ENCODE assay signal across 1 cellular context in the genomic region with DNA sequence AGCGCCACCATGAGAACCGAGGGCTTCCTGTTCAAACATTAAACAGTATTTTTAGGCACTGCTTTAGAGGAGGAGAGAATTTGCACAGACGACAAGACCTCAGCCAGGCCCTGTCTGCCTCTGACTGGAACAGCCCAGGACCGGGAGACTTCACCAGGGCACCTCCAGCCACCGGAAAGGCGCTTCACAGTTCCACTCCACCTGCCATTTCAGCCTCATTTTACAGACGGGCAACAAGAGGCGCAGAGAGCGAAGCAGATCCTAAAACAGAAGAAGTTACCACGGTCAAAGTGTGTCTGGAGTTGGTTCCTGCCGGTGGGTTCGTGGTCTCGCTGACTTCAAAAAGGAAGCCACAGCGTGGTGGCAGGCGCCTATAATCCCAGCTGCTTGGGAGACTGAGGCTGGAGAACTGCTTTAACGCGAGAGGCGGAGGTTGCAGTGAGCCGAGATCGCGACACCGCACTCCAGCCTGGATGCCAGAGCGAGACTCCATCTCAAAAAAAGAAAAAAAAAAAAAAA.
TF ChIP-seq lines count a peak whose summit lies in the region.

No MANE protein-coding gene starts in this region.

TF ChIP-seq in GM23338, 12 proteins besides CTCF, POLR2A, EP300 and RAD21 (continued from another document):
- TF ChIP-seq, protein P1, sequence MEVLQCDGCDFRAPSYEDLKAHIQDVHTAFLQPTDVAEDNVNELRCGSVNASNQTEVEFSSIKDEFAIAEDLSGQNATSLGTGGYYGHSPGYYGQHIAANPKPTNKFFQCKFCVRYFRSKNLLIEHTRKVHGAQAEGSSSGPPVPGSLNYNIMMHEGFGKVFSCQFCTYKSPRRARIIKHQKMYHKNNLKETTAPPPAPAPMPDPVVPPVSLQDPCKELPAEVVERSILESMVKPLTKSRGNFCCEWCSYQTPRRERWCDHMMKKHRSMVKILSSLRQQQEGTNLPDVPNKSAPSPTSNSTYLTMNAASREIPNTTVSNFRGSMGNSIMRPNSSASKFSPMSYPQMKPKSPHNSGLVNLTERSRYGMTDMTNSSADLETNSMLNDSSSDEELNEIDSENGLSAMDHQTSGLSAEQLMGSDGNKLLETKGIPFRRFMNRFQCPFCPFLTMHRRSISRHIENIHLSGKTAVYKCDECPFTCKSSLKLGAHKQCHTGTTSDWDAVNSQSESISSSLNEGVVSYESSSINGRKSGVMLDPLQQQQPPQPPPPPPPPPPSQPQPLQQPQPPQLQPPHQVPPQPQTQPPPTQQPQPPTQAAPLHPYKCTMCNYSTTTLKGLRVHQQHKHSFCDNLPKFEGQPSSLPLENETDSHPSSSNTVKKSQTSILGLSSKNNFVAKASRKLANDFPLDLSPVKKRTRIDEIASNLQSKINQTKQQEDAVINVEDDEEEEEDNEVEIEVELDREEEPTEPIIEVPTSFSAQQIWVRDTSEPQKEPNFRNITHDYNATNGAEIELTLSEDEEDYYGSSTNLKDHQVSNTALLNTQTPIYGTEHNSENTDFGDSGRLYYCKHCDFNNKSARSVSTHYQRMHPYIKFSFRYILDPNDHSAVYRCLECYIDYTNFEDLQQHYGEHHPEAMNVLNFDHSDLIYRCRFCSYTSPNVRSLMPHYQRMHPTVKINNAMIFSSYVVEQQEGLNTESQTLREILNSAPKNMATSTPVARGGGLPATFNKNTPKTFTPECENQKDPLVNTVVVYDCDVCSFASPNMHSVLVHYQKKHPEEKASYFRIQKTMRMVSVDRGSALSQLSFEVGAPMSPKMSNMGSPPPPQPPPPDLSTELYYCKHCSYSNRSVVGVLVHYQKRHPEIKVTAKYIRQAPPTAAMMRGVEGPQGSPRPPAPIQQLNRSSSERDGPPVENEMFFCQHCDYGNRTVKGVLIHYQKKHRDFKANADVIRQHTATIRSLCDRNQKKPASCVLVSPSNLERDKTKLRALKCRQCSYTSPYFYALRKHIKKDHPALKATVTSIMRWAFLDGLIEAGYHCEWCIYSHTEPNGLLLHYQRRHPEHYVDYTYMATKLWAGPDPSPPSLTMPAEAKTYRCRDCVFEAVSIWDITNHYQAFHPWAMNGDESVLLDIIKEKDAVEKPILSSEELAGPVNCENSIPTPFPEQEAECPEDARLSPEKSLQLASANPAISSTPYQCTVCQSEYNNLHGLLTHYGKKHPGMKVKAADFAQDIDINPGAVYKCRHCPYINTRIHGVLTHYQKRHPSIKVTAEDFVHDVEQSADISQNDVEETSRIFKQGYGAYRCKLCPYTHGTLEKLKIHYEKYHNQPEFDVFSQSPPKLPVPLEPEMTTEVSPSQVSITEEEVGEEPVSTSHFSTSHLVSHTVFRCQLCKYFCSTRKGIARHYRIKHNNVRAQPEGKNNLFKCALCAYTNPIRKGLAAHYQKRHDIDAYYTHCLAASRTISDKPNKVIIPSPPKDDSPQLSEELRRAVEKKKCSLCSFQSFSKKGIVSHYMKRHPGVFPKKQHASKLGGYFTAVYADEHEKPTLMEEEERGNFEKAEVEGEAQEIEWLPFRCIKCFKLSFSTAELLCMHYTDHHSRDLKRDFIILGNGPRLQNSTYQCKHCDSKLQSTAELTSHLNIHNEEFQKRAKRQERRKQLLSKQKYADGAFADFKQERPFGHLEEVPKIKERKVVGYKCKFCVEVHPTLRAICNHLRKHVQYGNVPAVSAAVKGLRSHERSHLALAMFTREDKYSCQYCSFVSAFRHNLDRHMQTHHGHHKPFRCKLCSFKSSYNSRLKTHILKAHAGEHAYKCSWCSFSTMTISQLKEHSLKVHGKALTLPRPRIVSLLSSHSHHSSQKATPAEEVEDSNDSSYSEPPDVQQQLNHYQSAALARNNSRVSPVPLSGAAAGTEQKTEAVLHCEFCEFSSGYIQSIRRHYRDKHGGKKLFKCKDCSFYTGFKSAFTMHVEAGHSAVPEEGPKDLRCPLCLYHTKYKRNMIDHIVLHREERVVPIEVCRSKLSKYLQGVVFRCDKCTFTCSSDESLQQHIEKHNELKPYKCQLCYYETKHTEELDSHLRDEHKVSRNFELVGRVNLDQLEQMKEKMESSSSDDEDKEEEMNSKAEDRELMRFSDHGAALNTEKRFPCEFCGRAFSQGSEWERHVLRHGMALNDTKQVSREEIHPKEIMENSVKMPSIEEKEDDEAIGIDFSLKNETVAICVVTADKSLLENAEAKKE (CRISPR knock-in tag; IDR thresholded peaks at IDR 0.05): no peak
- TF ChIP-seq, protein P2, sequence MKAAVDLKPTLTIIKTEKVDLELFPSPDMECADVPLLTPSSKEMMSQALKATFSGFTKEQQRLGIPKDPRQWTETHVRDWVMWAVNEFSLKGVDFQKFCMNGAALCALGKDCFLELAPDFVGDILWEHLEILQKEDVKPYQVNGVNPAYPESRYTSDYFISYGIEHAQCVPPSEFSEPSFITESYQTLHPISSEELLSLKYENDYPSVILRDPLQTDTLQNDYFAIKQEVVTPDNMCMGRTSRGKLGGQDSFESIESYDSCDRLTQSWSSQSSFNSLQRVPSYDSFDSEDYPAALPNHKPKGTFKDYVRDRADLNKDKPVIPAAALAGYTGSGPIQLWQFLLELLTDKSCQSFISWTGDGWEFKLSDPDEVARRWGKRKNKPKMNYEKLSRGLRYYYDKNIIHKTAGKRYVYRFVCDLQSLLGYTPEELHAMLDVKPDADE (IDR thresholded peaks at IDR 0.05): no peak
- no peak for TF ChIP-seq ZNF114 (CRISPR knock-in tag; IDR thresholded peaks at IDR 0.05)
- TF ChIP-seq STAT1 (IDR thresholded peaks at IDR 0.05; ENCODE audit: unreplicated experiment): no peak
- no peak for TF ChIP-seq CREB1 (CRISPR knock-in tag; IDR thresholded peaks at IDR 0.05; ENCODE audit: low read depth)
- no peak for TF ChIP-seq POLR2AphosphoS5 (IDR thresholded peaks at IDR 0.05; ENCODE audit: low read depth)
- TF ChIP-seq JUNB (IDR thresholded peaks at IDR 0.05; ENCODE audit: unreplicated experiment): no peak
- no peak for TF ChIP-seq EZH2 (IDR thresholded peaks at IDR 0.05; ENCODE audit: low read depth, unreplicated experiment)
- TF ChIP-seq NANOG (IDR thresholded peaks at IDR 0.05; ENCODE audit: borderline replicate concordance): no peak
- TF ChIP-seq, protein P3, sequence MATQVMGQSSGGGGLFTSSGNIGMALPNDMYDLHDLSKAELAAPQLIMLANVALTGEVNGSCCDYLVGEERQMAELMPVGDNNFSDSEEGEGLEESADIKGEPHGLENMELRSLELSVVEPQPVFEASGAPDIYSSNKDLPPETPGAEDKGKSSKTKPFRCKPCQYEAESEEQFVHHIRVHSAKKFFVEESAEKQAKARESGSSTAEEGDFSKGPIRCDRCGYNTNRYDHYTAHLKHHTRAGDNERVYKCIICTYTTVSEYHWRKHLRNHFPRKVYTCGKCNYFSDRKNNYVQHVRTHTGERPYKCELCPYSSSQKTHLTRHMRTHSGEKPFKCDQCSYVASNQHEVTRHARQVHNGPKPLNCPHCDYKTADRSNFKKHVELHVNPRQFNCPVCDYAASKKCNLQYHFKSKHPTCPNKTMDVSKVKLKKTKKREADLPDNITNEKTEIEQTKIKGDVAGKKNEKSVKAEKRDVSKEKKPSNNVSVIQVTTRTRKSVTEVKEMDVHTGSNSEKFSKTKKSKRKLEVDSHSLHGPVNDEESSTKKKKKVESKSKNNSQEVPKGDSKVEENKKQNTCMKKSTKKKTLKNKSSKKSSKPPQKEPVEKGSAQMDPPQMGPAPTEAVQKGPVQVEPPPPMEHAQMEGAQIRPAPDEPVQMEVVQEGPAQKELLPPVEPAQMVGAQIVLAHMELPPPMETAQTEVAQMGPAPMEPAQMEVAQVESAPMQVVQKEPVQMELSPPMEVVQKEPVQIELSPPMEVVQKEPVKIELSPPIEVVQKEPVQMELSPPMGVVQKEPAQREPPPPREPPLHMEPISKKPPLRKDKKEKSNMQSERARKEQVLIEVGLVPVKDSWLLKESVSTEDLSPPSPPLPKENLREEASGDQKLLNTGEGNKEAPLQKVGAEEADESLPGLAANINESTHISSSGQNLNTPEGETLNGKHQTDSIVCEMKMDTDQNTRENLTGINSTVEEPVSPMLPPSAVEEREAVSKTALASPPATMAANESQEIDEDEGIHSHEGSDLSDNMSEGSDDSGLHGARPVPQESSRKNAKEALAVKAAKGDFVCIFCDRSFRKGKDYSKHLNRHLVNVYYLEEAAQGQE (IDR thresholded peaks at IDR 0.05; ENCODE audit: unreplicated experiment): no peak
- no peak for TF ChIP-seq EZH2phosphoT487 (IDR thresholded peaks at IDR 0.05; ENCODE audit: unreplicated experiment)
